8 cellular contexts compared by ENCODE assay signal in the genomic region with DNA sequence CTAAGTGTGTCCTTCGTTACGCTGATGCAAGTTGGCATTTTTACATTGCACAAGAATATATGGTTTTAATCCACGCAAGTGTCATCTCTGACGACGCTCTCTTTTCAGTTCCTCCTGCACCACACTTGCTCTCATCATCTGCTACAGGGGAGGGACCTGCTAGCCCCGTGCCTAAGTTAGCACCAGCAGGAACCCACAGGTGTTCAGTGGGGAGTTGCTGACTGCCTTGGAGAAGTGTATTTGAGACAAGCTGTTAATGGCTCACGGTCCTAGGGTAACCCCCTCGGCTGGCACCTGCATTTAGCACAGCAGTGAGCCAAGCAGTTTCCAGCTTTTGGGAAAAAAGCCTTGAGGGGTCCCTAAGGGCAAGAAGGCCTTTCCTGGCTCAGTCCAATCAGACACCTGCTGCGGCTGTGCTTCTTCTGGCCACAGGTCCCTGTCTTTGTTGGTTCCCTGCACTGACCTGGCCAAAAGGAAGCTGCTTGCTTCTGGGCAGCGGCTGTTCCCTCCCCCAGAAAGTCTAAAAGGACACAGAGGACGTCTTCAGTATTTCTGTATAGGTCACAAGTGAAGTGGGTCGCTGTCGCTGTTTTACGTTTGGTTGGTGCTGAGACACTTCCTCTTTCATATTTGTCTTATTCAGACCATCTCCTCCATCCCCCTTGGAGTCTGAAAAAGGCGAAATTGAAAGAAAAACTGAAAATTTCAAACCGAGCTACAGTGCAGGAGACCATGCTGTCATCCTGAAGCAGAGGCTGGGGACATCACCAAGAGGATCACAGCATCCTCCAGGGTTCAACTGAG. TPM values are rescaled to one million over a fixed set of nuclear protein-coding genes. Genes with fewer than 3 reads are reported as not detected.
DNase-seq lines count a peak whose midpoint lies in the region; ATAC-seq and TF ChIP-seq lines count a peak whose summit lies in the region.
"Not testable (repeated sequence)": the region's sequence is repeated elsewhere in the genome, so short reads cannot be mapped to it uniquely, and the experiment has no call there.

No MANE protein-coding gene starts in this region.

- H3K4me3 ChIP-seq in OCI-LY1 (ENCODE audit: low read depth, low read length, poor library complexity, severe bottlenecking) (peak overlapping the region; percentile 51), neutrophil (ENCODE audit: low read depth in 1 of 2, low read length in 1 of 2) (peak overlapping the region; percentile 31 to 37)
- not testable (repeated sequence) for H3K4me3 ChIP-seq in aorta (ENCODE audit: low read length in 2 of 2)

- H3K27me3 Mint-ChIP-seq in activated CD8-positive, alpha-beta memory T cell treated with anti-CD3 and anti-CD28 coated beads, Interleukin-2, amount 10 ng/mL, durations not matched to agents 7 days and 5 days, result not testable (repeated sequence)

- not testable (repeated sequence) for H3K79me2 ChIP-seq in OCI-LY1 (ENCODE audit: insufficient read depth, low read length)

- peak overlapping the region; percentile 76 for H3K4me3 Mint-ChIP-seq in activated CD8-positive, alpha-beta memory T cell treated with anti-CD3 and anti-CD28 coated beads, Interleukin-2, amount 10 ng/mL, durations not matched to agents 7 days and 5 days

- not testable (repeated sequence) for H3F3A ChIP-seq in OCI-LY1 (ENCODE audit: insufficient read depth, low read length)

- H4K20me1 ChIP-seq in OCI-LY1 (ENCODE audit: insufficient read depth, low read length), result not testable (repeated sequence)

- peak overlapping the region; percentile 75 for H3K9ac ChIP-seq in OCI-LY1 (ENCODE audit: low read length)

- DNase-seq in activated CD8-positive, alpha-beta memory T cell treated with anti-CD3 and anti-CD28 coated beads, Interleukin-2, amount 10 ng/mL, durations not matched to agents 7 days and 5 days, result peak; percentile 76
- peak; percentile 53 for DNase-seq in effector CD4-positive, alpha-beta T cell
- peak in 1 of 2 donors; percentile 67 for DNase-seq in aorta

- intact Hi-C loops in aorta (cut with DNase I), result not testable (repeated sequence)

- not testable (repeated sequence) for H3K27me3 ChIP-seq in OCI-LY1 (ENCODE audit: insufficient read depth, low read length); neutrophil; aorta (ENCODE audit: control insufficient read depth in 1 of 2, insufficient read depth in 2 of 2, low read length in 1 of 2)

- H3K4me1 ChIP-seq in OCI-LY1 (ENCODE audit: insufficient read depth, low read length, severe bottlenecking) (peaks cover 61% of the 10 kb centered on the region), neutrophil (ENCODE audit: control insufficient read depth in 1 of 2, insufficient read depth in 1 of 2, low read depth in 1 of 2, low read length in 1 of 2) (peaks cover 14 to 15% of the 10 kb centered on the region in 2 experiments)
- not testable (repeated sequence) for H3K4me1 ChIP-seq in aorta (ENCODE audit: control insufficient read depth in 1 of 2, insufficient read depth in 2 of 2, low read length in 2 of 2)

- H3K27ac ChIP-seq in OCI-LY1 (ENCODE audit: low read depth, low read length, poor library complexity, severe bottlenecking) (peak overlapping the region; percentile 99), neutrophil (peak overlapping the region; percentile 78)
- H3K27ac ChIP-seq in aorta (ENCODE audit: low read depth in 1 of 2, low read length in 2 of 2), result not testable (repeated sequence)

- H3K9me2 ChIP-seq in OCI-LY1 (ENCODE audit: low read depth, low read length), result not testable (repeated sequence)

- H2AFZ ChIP-seq in OCI-LY1 (ENCODE audit: low read length), result not testable (repeated sequence)

- WGBS in aorta, 2 donors, result 80 to 84% methylated on average over 16 of the region's 16 CpGs

- H3K36me3 ChIP-seq in OCI-LY1 (ENCODE audit: insufficient read depth, low read length); neutrophil; aorta (ENCODE audit: control insufficient read depth in 1 of 2, insufficient read depth in 2 of 2, low read length in 1 of 2): not testable (repeated sequence)

- H3K9me3 ChIP-seq in OCI-LY1 (ENCODE audit: low read length); neutrophil; aorta (ENCODE audit: control insufficient read depth, low read length): not testable (repeated sequence)

- not testable (repeated sequence) for TF ChIP-seq CTCF in OCI-LY1 (IDR thresholded peaks at IDR 0.05; ENCODE audit: low read length); neutrophil (IDR thresholded peaks at IDR 0.05)

- H3K4me2 ChIP-seq in OCI-LY1 (ENCODE audit: low read length), result peak overlapping the region; percentile 71

- H3K9me3 Mint-ChIP-seq in activated CD8-positive, alpha-beta memory T cell treated with anti-CD3 and anti-CD28 coated beads, Interleukin-2, amount 10 ng/mL, durations not matched to agents 7 days and 5 days (ENCODE audit: low read depth), result not testable (repeated sequence)

- H3K36me3 Mint-ChIP-seq in activated CD8-positive, alpha-beta memory T cell treated with anti-CD3 and anti-CD28 coated beads, Interleukin-2, amount 10 ng/mL, durations not matched to agents 7 days and 5 days, result peaks cover 20% of the 10 kb centered on the region

- H3K4me1 Mint-ChIP-seq in activated CD8-positive, alpha-beta memory T cell treated with anti-CD3 and anti-CD28 coated beads, Interleukin-2, amount 10 ng/mL, durations not matched to agents 7 days and 5 days, result peaks cover 68% of the 10 kb centered on the region

- peak overlapping the region; percentile 99 for H3K27ac Mint-ChIP-seq in activated CD8-positive, alpha-beta memory T cell treated with anti-CD3 and anti-CD28 coated beads, Interleukin-2, amount 10 ng/mL, durations not matched to agents 7 days and 5 days

- CTCF ChIA-PET in activated CD8-positive, alpha-beta memory T cell treated with anti-CD3 and anti-CD28 coated beads, Interleukin-2, amount 10 ng/mL, durations not matched to agents 7 days and 5 days (lab: Charles Lee), result interaction anchor here (0.7 to 3.9 kb wide), 13 partner anchors 11 to 223 kb away, joined by 3 to 21 read pairs (median 4); a partner anchor contains a TSS

- peak; percentile 61 for ATAC-seq in GM18508 (IDR thresholded peaks at IDR 0.05; ENCODE audit: insufficient read depth, unreplicated experiment)
- ATAC-seq in GM21515 (IDR thresholded peaks at IDR 0.05; ENCODE audit: unreplicated experiment), result peak; percentile 76
- peak; percentile 59 for ATAC-seq in HG03139 (IDR thresholded peaks at IDR 0.05; ENCODE audit: unreplicated experiment)
- peak; percentile 77 for ATAC-seq in activated CD8-positive, alpha-beta memory T cell treated with anti-CD3 and anti-CD28 coated beads, Interleukin-2, amount 10 ng/mL, durations not matched to agents 7 days and 5 days
- ATAC-seq in aorta (ENCODE audit: low FRiP score), result peak; percentile 57

RNA-seq across cellular contexts. Expression of a gene that starts 10.3 kb away (rescaled TPM):
- 100 to 1,000 TPM; 106 to 107 TPM for total RNA-seq in activated CD8-positive, alpha-beta memory T cell treated with anti-CD3 and anti-CD28 coated beads, Interleukin-2, amount 10 ng/mL, durations not matched to agents 7 days and 5 days
- total RNA-seq in aorta, result 10 to 100 TPM; 32.4 to 47.9 TPM
- 10 to 100 TPM; 51.5 to 75.3 TPM for polyA plus RNA-seq in aorta

RNA-seq across cellular contexts. Expression of a gene that starts 53.4 kb away (rescaled TPM):
- 10 to 100 TPM in 1 of 2 experiments, 1 to 10 TPM in 1; 6.0 to 10.7 TPM for total RNA-seq in activated CD8-positive, alpha-beta memory T cell treated with anti-CD3 and anti-CD28 coated beads, Interleukin-2, amount 10 ng/mL, durations not matched to agents 7 days and 5 days
- 1 to 10 TPM in 1 of 2 donors, under 1 TPM in 1; 0.51 to 5.4 TPM for total RNA-seq in aorta
- polyA plus RNA-seq in aorta, result under 1 TPM in 1 of 2 donors, not detected in 1; 0.38 TPM

RNA-seq across cellular contexts. Expression of a gene that starts 53.7 kb away (rescaled TPM):
- total RNA-seq in activated CD8-positive, alpha-beta memory T cell treated with anti-CD3 and anti-CD28 coated beads, Interleukin-2, amount 10 ng/mL, durations not matched to agents 7 days and 5 days, result 10 to 100 TPM; 12.5 to 24.6 TPM
- total RNA-seq in aorta, result 1 to 10 TPM; 3.8 to 5.4 TPM
- polyA plus RNA-seq in aorta, result 1 to 10 TPM in 1 of 2 donors, under 1 TPM in 1; 0.88 to 7.1 TPM
